24 cellular contexts compared by ENCODE assay signal in the genomic region with DNA sequence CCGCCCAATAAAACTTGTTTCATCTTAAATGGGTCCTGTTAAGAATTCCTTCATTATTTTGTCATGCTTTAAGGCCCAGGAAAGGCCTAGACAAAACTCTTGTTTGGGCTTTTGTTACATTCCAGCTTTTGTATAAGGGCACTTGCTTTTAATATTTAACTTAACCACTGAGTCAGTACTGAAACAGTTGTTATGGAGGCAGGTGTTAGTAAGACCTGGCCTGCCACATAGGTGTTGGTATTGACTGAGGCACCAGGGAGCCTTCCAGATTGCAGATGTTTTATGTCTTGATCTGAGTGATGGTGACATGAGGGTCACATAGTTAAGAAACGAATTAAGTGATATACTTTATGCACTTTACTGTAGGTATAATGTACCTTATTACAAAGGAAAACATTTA.
DNase-seq lines count a peak whose midpoint lies in the region; ATAC-seq, FAIRE-seq and TF ChIP-seq lines count a peak whose summit lies in the region.
"Had no signal": no experiment of that assay in that cellular context is flagged by ENCODE, and none has a peak within 500 bp of the region (broad histone marks: within the 10 kb centered on the region; RNA-seq: fewer than 3 reads in every experiment).

No MANE protein-coding gene starts in this region.

- peaks cover 5% of the 10 kb centered on the region for H3K27me3 Mint-ChIP-seq in CD4-positive, CD25-positive, alpha-beta regulatory T cell
- H3K27me3 Mint-ChIP-seq: stimulated activated memory B cell treated with anti-CD40 and anti-IgM and Interleukin-4, amounts not matched to agents 10 μg/mL and 1 μg/mL and 100 μg/mL, for 72 hours had no signal

- H3K36me3 ChIP-seq in CD4-positive, CD25-positive, alpha-beta regulatory T cell (ENCODE audit: control insufficient read depth, insufficient read depth, low read length): no peaks in the 10 kb centered on the region
- H3K36me3 ChIP-seq in mucosa of descending colon (ENCODE audit: low read depth): no peaks in the 10 kb centered on the region
- H3K36me3 ChIP-seq: ascending aorta, lower lobe of right lung, MG63, thoracic aorta had no signal

- no peaks in the 10 kb centered on the region for H3K9me3 Mint-ChIP-seq in CD4-positive, CD25-positive, alpha-beta regulatory T cell
- H3K9me3 Mint-ChIP-seq: stimulated activated memory B cell treated with anti-CD40 and anti-IgM and Interleukin-4, amounts not matched to agents 10 μg/mL and 1 μg/mL and 100 μg/mL, for 72 hours had no signal

- H3K4me1 Mint-ChIP-seq in CD4-positive, CD25-positive, alpha-beta regulatory T cell: peaks cover 6 to 36% (median 14%) of the 10 kb centered on the region in 4 donors

- H3K27ac Mint-ChIP-seq in CD4-positive, CD25-positive, alpha-beta regulatory T cell: peak overlapping the region; percentile 35 to 99 (median 86)
- H3K27ac Mint-ChIP-seq: activated CD4-positive, alpha-beta memory T cell treated with anti-CD3 and anti-CD28 coated beads, Interleukin-2, amount 10 ng/mL, durations not matched to agents 7 days and 5 days; stimulated activated memory B cell treated with anti-CD40 and anti-IgM and Interleukin-4, amounts not matched to agents 10 μg/mL and 1 μg/mL and 100 μg/mL, for 72 hours had no signal

- no peaks in the 10 kb centered on the region for H3K36me3 Mint-ChIP-seq in CD4-positive, CD25-positive, alpha-beta regulatory T cell
- H3K36me3 Mint-ChIP-seq: stimulated activated memory B cell treated with anti-CD40 and anti-IgM and Interleukin-4, amounts not matched to agents 10 μg/mL and 1 μg/mL and 100 μg/mL, for 72 hours had no signal

- intact Hi-C loops in mucosa of descending colon (cut with DNase I, micrococcal nuclease): no loop called here

- FAIRE-seq in RCC 7860 (lab: Jason Lieb, UNC): peak; percentile 65
- FAIRE-seq: GM12891, small intestine had no signal

- no peak overlapping the region for H3K4me3 ChIP-seq in CD4-positive, CD25-positive, alpha-beta regulatory T cell (ENCODE audit: low read depth, low read length)
- H3K4me3 ChIP-seq in mucosa of descending colon: no peak overlapping the region
- H3K4me3 ChIP-seq: ascending aorta, dorsolateral prefrontal cortex, GM23248, MG63, thoracic aorta had no signal

- H3K4me1 ChIP-seq in CD4-positive, CD25-positive, alpha-beta regulatory T cell (ENCODE audit: control insufficient read depth, insufficient read depth, low read length, poor library complexity, severe bottlenecking): peaks cover 5% of the 10 kb centered on the region
- H3K4me1 ChIP-seq in mucosa of descending colon (ENCODE audit: low read depth): no peaks in the 10 kb centered on the region

- TF ChIP-seq CTCF in mucosa of descending colon (IDR thresholded peaks at IDR 0.05): no peak

- H3K4me3 Mint-ChIP-seq in CD4-positive, CD25-positive, alpha-beta regulatory T cell: peak overlapping the region in 1 of 4 donors; percentile 17
- H3K4me3 Mint-ChIP-seq: activated CD4-positive, alpha-beta memory T cell treated with anti-CD3 and anti-CD28 coated beads, Interleukin-2, amount 10 ng/mL, durations not matched to agents 7 days and 5 days; stimulated activated memory B cell treated with anti-CD40 and anti-IgM and Interleukin-4, amounts not matched to agents 10 μg/mL and 1 μg/mL and 100 μg/mL, for 72 hours had no signal

- peak overlapping the region; percentile 9 for H3K27ac ChIP-seq in CD4-positive, CD25-positive, alpha-beta regulatory T cell (ENCODE audit: insufficient read depth, low read length, poor library complexity, severe bottlenecking)
- H3K27ac ChIP-seq: ascending aorta, dorsolateral prefrontal cortex, GM23248, lower lobe of right lung, thoracic aorta had no signal

- no peak for DNase-seq in CD4-positive, CD25-positive, alpha-beta regulatory T cell
- peak; percentile 33 for DNase-seq in RCC 7860 (ENCODE audit: low spot score)
- DNase-seq in mucosa of descending colon: no peak
- DNase-seq in HPDE6-E6E7 (ENCODE audit: extremely low spot score): no peak
- no peak for DNase-seq in NCI-H1930 (lab: John Stamatoyannopoulos, UW)
- DNase-seq: activated CD4-positive, alpha-beta memory T cell treated with anti-CD3 and anti-CD28 coated beads, Interleukin-2, amount 10 ng/mL, durations not matched to agents 7 days and 5 days; central memory CD4-positive, alpha-beta T cell; dorsolateral prefrontal cortex; GM23248; lower lobe of right lung; MG63; NCI-H1417 treated with DMSO at 0.1 percent for 48 hours; NCI-H2171 treated with DMSO at 0.1 percent for 48 hours; NCI-H526; nucleus accumbens; small intestine; stimulated activated CD4-positive, alpha-beta T cell treated with anti-CD3 and anti-CD28 coated beads, Interleukin-2, amount 100 ng/mL, for 24 hours; T1000 had no signal

- no peaks in the 10 kb centered on the region for H3K9me3 ChIP-seq in CD4-positive, CD25-positive, alpha-beta regulatory T cell (ENCODE audit: control insufficient read depth in 2 of 2, low read length in 2 of 2)
- no peaks in the 10 kb centered on the region for H3K9me3 ChIP-seq in mucosa of descending colon
- H3K9me3 ChIP-seq: ascending aorta, lower lobe of right lung, MG63, thoracic aorta had no signal

- no peaks in the 10 kb centered on the region for H3K27me3 ChIP-seq in CD4-positive, CD25-positive, alpha-beta regulatory T cell (ENCODE audit: control insufficient read depth, insufficient read depth, low read length)
- H3K27me3 ChIP-seq: ascending aorta, dorsolateral prefrontal cortex, MG63 had no signal

- no peak for ATAC-seq in CD4-positive, CD25-positive, alpha-beta regulatory T cell (ENCODE audit: low read depth in 2 of 2)
- peak; percentile 63 for ATAC-seq in GM18511 (IDR thresholded peaks at IDR 0.05; ENCODE audit: unreplicated experiment)
- peak; percentile 47 for ATAC-seq in mucosa of descending colon
- no peak for ATAC-seq in GM19328 (IDR thresholded peaks at IDR 0.05; ENCODE audit: unreplicated experiment)

Comparison
In these comparisons a context has a peak if more than half of its experiments do, and no peak if none do; other contexts are left out.
1. ATAC-seq: peak in GM18511 (single experiment) and mucosa of descending colon (single experiment); none in CD4-positive, CD25-positive, alpha-beta regulatory T cell (0 of 2) and GM19328 (single experiment).